ENCODE assay signal across 1 cellular context in genomic region chr14:68523326-68523610, GRCh38.
TF ChIP-seq lines count a peak whose summit lies in the region.

No MANE protein-coding gene starts in this region.

TF ChIP-seq in liver, 16 proteins besides CTCF, POLR2A, EP300 and RAD21:
- TF ChIP-seq ZBTB33 (IDR thresholded peaks at IDR 0.05) (no peak), HNF4G (IDR thresholded peaks at IDR 0.05) (no peak), HNF4A (conservative IDR thresholded peaks at IDR 0.05) (no peak), FOXA1 (IDR thresholded peaks at IDR 0.05) (no peak), EGR1 (IDR thresholded peaks at IDR 0.05; ENCODE audit: low read depth in 2 of 2) (no peak), REST (IDR thresholded peaks at IDR 0.05) (no peak), RXRA (IDR thresholded peaks at IDR 0.05) (no peak), YY1 (IDR thresholded peaks at IDR 0.05) (no peak), GABPA (IDR thresholded peaks at IDR 0.05 in 1 of 2, conservative IDR thresholded peaks at IDR 0.05 in 1 of 2) (no peak), SP1 (IDR thresholded peaks at IDR 0.05) (no peak), JUND (IDR thresholded peaks at IDR 0.05) (no peak), NR2F2 (IDR thresholded peaks at IDR 0.05) (no peak), TAF1 (conservative IDR thresholded peaks at IDR 0.05) (no peak), FOXA2 (IDR thresholded peaks at IDR 0.05) (no peak)
- TF ChIP-seq, protein P1, sequence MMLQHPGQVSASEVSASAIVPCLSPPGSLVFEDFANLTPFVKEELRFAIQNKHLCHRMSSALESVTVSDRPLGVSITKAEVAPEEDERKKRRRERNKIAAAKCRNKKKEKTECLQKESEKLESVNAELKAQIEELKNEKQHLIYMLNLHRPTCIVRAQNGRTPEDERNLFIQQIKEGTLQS (IDR thresholded peaks at IDR 0.05) = no peak
- TF ChIP-seq, protein P2, sequence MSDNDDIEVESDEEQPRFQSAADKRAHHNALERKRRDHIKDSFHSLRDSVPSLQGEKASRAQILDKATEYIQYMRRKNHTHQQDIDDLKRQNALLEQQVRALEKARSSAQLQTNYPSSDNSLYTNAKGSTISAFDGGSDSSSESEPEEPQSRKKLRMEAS (IDR thresholded peaks at IDR 0.05) = no peak
